ENCODE assay signal across 11 cellular contexts in genomic region chr10:70619271-70620019, GRCh38. TPM values are rescaled to one million over a fixed set of nuclear protein-coding genes. Genes with fewer than 3 reads are reported as not detected.
DNase-seq lines count a peak whose midpoint lies in the region; ATAC-seq and TF ChIP-seq lines count a peak whose summit lies in the region.
"Had no signal": no experiment of that assay in that cellular context is flagged by ENCODE, and none has a peak within 500 bp of the region (broad histone marks: within the 10 kb centered on the region; RNA-seq: fewer than 3 reads in every experiment).

No MANE protein-coding gene starts in this region.

- no peak for DNase-seq in activated CD8-positive, alpha-beta T cell treated with anti-CD3 and anti-CD28 coated beads for 36 hours
- no peak for DNase-seq in activated CD8-positive, alpha-beta T cell treated with anti-CD3 and anti-CD28 coated beads, Interleukin-2, amount 10 ng/mL, durations not matched to agents 7 days and 5 days
- DNase-seq in MV-4-11 (lab: John Stamatoyannopoulos, UW) (peak; percentile 26), trophoblast cell (peak; percentile 38 to 77), ecto neural progenitor cell (ENCODE audit: low spot score) (no peak)
- DNase-seq in central memory CD8-positive, alpha-beta T cell (ENCODE audit: low spot score in 2 of 2): no peak
- DNase-seq: activated gamma-delta T cell, naive B cell had no signal

- H3K27me3 ChIP-seq in trophoblast cell (ENCODE audit: insufficient read depth, low read length): no peaks in the 10 kb centered on the region

- WGBS in trophoblast cell (ENCODE audit: extremely low coverage, insufficient coverage, insufficient read length): no CpG with 5 or more reads among the region's 4 CpGs

- H3K27ac ChIP-seq in trophoblast cell (ENCODE audit: low read depth, low read length): no peak overlapping the region

- no peak for ATAC-seq in activated CD8-positive, alpha-beta T cell treated with anti-CD3 and anti-CD28 coated beads for 36 hours
- ATAC-seq in activated CD8-positive, alpha-beta T cell treated with anti-CD3 and anti-CD28 coated beads, Interleukin-2, amount 10 ng/mL, durations not matched to agents 7 days and 5 days: no peak
- ATAC-seq in central memory CD8-positive, alpha-beta T cell (replicated peaks; ENCODE audit: extremely low read depth, poor library complexity, severe bottlenecking): no peak
- ATAC-seq in HG03520 (IDR thresholded peaks at IDR 0.05; ENCODE audit: unreplicated experiment) (no peak), GM19397 (IDR thresholded peaks at IDR 0.05; ENCODE audit: unreplicated experiment) (no peak)

- H4K8ac ChIP-seq in trophoblast cell (ENCODE audit: low read depth, low read length): no peak overlapping the region

- no peak overlapping the region for H3K4ac ChIP-seq in trophoblast cell (ENCODE audit: low read depth, low read length)

- no peak overlapping the region for H2BK120ac ChIP-seq in trophoblast cell (ENCODE audit: insufficient read depth, low read length, poor library complexity)

- CTCF ChIA-PET in activated CD8-positive, alpha-beta T cell treated with anti-CD3 and anti-CD28 coated beads for 36 hours (lab: Charles Lee): interaction anchor here (0.6 to 4.7 kb wide), 22 partner anchors 9 to 203 kb away, joined by 3 to 26 read pairs (median 3); partner anchors contain the start of gene PRF1
- CTCF ChIA-PET in activated CD8-positive, alpha-beta T cell treated with anti-CD3 and anti-CD28 coated beads, Interleukin-2, amount 10 ng/mL, durations not matched to agents 7 days and 5 days (lab: Charles Lee): interaction anchor here (0.7 to 3.5 kb wide), 23 partner anchors 8 to 449 kb away, joined by 3 to 18 read pairs (median 4); partner anchors contain the start of gene PRF1

- intact Hi-C loops in activated CD8-positive, alpha-beta T cell treated with anti-CD3 and anti-CD28 coated beads for 36 hours (cut with micrococcal nuclease): loop anchor here (2.0 to 10.0 kb wide), 2 partner anchors 65 to 139 kb away; no protein-coding TSS in a partner anchor

- no peak overlapping the region for H4K12ac ChIP-seq in trophoblast cell (ENCODE audit: low read depth, low read length)

- no peak overlapping the region for H3K4me2 ChIP-seq in trophoblast cell (ENCODE audit: low read length)

- no peaks in the 10 kb centered on the region for H3K27me3 Mint-ChIP-seq in activated CD8-positive, alpha-beta T cell treated with anti-CD3 and anti-CD28 coated beads for 36 hours
- no peaks in the 10 kb centered on the region for H3K27me3 Mint-ChIP-seq in activated CD8-positive, alpha-beta T cell treated with anti-CD3 and anti-CD28 coated beads, Interleukin-2, amount 10 ng/mL, durations not matched to agents 7 days and 5 days (ENCODE audit: low read depth)
- H3K27me3 Mint-ChIP-seq in central memory CD8-positive, alpha-beta T cell: no peaks in the 10 kb centered on the region

- H3K27ac Mint-ChIP-seq in activated CD8-positive, alpha-beta T cell treated with anti-CD3 and anti-CD28 coated beads for 36 hours: peak overlapping the region; percentile 81
- H3K27ac Mint-ChIP-seq in activated CD8-positive, alpha-beta T cell treated with anti-CD3 and anti-CD28 coated beads, Interleukin-2, amount 10 ng/mL, durations not matched to agents 7 days and 5 days: no peak overlapping the region
- peak overlapping the region; percentile 49 for H3K27ac Mint-ChIP-seq in central memory CD8-positive, alpha-beta T cell (ENCODE audit: low read depth)
- H3K27ac Mint-ChIP-seq: IgD-negative memory B cell, naive B cell had no signal

- no peaks in the 10 kb centered on the region for H3K4me1 ChIP-seq in trophoblast cell (ENCODE audit: control insufficient read depth in 1 of 2, insufficient read depth in 2 of 2, low read length in 2 of 2)

- no peak overlapping the region for H2BK5ac ChIP-seq in trophoblast cell (ENCODE audit: low read depth, low read length, poor library complexity)

- H3K4me3 Mint-ChIP-seq in activated CD8-positive, alpha-beta T cell treated with anti-CD3 and anti-CD28 coated beads for 36 hours: no peak overlapping the region
- no peak overlapping the region for H3K4me3 Mint-ChIP-seq in activated CD8-positive, alpha-beta T cell treated with anti-CD3 and anti-CD28 coated beads, Interleukin-2, amount 10 ng/mL, durations not matched to agents 7 days and 5 days
- no peak overlapping the region for H3K4me3 Mint-ChIP-seq in central memory CD8-positive, alpha-beta T cell
- H3K4me3 Mint-ChIP-seq: IgD-negative memory B cell, naive B cell had no signal

- TF ChIP-seq CTCF in activated CD8-positive, alpha-beta T cell treated with anti-CD3 and anti-CD28 coated beads for 36 hours (IDR thresholded peaks at IDR 0.05): peak; percentile 82

- no peak overlapping the region for H4K91ac ChIP-seq in trophoblast cell (ENCODE audit: low read depth, low read length)

- H3K4me3 ChIP-seq in trophoblast cell (ENCODE audit: low read depth, low read length): no peak overlapping the region

- H2AFZ ChIP-seq in trophoblast cell (ENCODE audit: insufficient read depth, low read length, poor library complexity): no peak overlapping the region

- H3K23ac ChIP-seq in trophoblast cell (ENCODE audit: low read length): no peak overlapping the region

- H3K18ac ChIP-seq in trophoblast cell (ENCODE audit: low read length): no peak overlapping the region

- H3K9me3 ChIP-seq in trophoblast cell (ENCODE audit: insufficient read depth, low read depth, low read length): peaks cover 2% of the 10 kb centered on the region

- H2BK12ac ChIP-seq in trophoblast cell (ENCODE audit: low read length): no peak overlapping the region

- no peak overlapping the region for H3K9ac ChIP-seq in trophoblast cell (ENCODE audit: low read length)

- H3K14ac ChIP-seq in trophoblast cell (ENCODE audit: low read length): no peak overlapping the region

- H3K36me3 Mint-ChIP-seq in activated CD8-positive, alpha-beta T cell treated with anti-CD3 and anti-CD28 coated beads for 36 hours (ENCODE audit: low read depth): no peaks in the 10 kb centered on the region
- peaks cover 2% of the 10 kb centered on the region for H3K36me3 Mint-ChIP-seq in activated CD8-positive, alpha-beta T cell treated with anti-CD3 and anti-CD28 coated beads, Interleukin-2, amount 10 ng/mL, durations not matched to agents 7 days and 5 days (ENCODE audit: low read depth)
- H3K36me3 Mint-ChIP-seq in central memory CD8-positive, alpha-beta T cell (ENCODE audit: insufficient read depth): peaks cover 4% of the 10 kb centered on the region

- H2AK5ac ChIP-seq in trophoblast cell (ENCODE audit: low read length): no peak overlapping the region

- POLR2A ChIA-PET in activated CD8-positive, alpha-beta T cell treated with anti-CD3 and anti-CD28 coated beads for 36 hours (lab: Charles Lee): interaction anchor here (1.0 to 1.8 kb wide), 4 partner anchors 16 to 53 kb away, joined by 3 to 6 read pairs (median 4); partner anchors contain the start of genes ADAMTS14 and PRF1
- POLR2A ChIA-PET in activated CD8-positive, alpha-beta T cell treated with anti-CD3 and anti-CD28 coated beads, Interleukin-2, amount 10 ng/mL, durations not matched to agents 7 days and 5 days (lab: Charles Lee): interaction anchor here (1.5 kb wide), 1 partner anchor 43 kb away, joined by 4 read pairs; no protein-coding TSS in a partner anchor

- no peaks in the 10 kb centered on the region for H3K79me1 ChIP-seq in trophoblast cell (ENCODE audit: low read length)

- H3K4me1 Mint-ChIP-seq in activated CD8-positive, alpha-beta T cell treated with anti-CD3 and anti-CD28 coated beads for 36 hours (ENCODE audit: low read depth): peaks cover 47% of the 10 kb centered on the region
- H3K4me1 Mint-ChIP-seq in activated CD8-positive, alpha-beta T cell treated with anti-CD3 and anti-CD28 coated beads, Interleukin-2, amount 10 ng/mL, durations not matched to agents 7 days and 5 days (ENCODE audit: low read depth): peaks cover 46% of the 10 kb centered on the region
- peaks cover 45% of the 10 kb centered on the region for H3K4me1 Mint-ChIP-seq in central memory CD8-positive, alpha-beta T cell

- peaks cover 2% of the 10 kb centered on the region for H3K9me3 Mint-ChIP-seq in activated CD8-positive, alpha-beta T cell treated with anti-CD3 and anti-CD28 coated beads for 36 hours
- H3K9me3 Mint-ChIP-seq in activated CD8-positive, alpha-beta T cell treated with anti-CD3 and anti-CD28 coated beads, Interleukin-2, amount 10 ng/mL, durations not matched to agents 7 days and 5 days (ENCODE audit: insufficient read depth): no peaks in the 10 kb centered on the region
- H3K9me3 Mint-ChIP-seq in central memory CD8-positive, alpha-beta T cell: no peaks in the 10 kb centered on the region

- H3K79me2 ChIP-seq in trophoblast cell (ENCODE audit: control insufficient read depth, insufficient read depth, low read length, poor library complexity): no peaks in the 10 kb centered on the region

- H3K36me3 ChIP-seq in trophoblast cell (ENCODE audit: control insufficient read depth in 1 of 2, insufficient read depth in 2 of 2, low read length in 2 of 2): no peaks in the 10 kb centered on the region

RNA-seq across cellular contexts. Expression of gene PRF1, which starts 16.9 kb away (rescaled TPM):
- total RNA-seq in activated CD8-positive, alpha-beta T cell treated with anti-CD3 and anti-CD28 coated beads for 36 hours: 100 to 1,000 TPM; 107 to 113 TPM
- 100 to 1,000 TPM; 265 to 272 TPM for total RNA-seq in activated CD8-positive, alpha-beta T cell treated with anti-CD3 and anti-CD28 coated beads, Interleukin-2, amount 10 ng/mL, durations not matched to agents 7 days and 5 days
- polyA plus RNA-seq in trophoblast cell (2013): not detected in 2 replicates

RNA-seq across cellular contexts. Expression of gene ADAMTS14, which starts 52.9 kb away (rescaled TPM):
- total RNA-seq in activated CD8-positive, alpha-beta T cell treated with anti-CD3 and anti-CD28 coated beads for 36 hours: under 1 TPM; 0.16 to 0.25 TPM
- under 1 TPM in 1 of 2 experiments, not detected in 1; 0.05 TPM for total RNA-seq in activated CD8-positive, alpha-beta T cell treated with anti-CD3 and anti-CD28 coated beads, Interleukin-2, amount 10 ng/mL, durations not matched to agents 7 days and 5 days
- polyA plus RNA-seq in trophoblast cell (2013): 0.01 TPM in 2 replicates
- polyA plus RNA-seq: IgD-negative memory B cell had no signal

Comparison
In these comparisons a context has a peak if more than half of its experiments do, and no peak if none do; other contexts are left out.
1. DNase-seq: peak in MV-4-11 (single experiment) and trophoblast cell (2 of 2); none in activated CD8-positive, alpha-beta T cell treated with anti-CD3 and anti-CD28 coated beads for 36 hours (single experiment), activated CD8-positive, alpha-beta T cell treated with anti-CD3 and anti-CD28 coated beads, Interleukin-2, amount 10 ng/mL, durations not matched to agents 7 days and 5 days (single experiment), central memory CD8-positive, alpha-beta T cell (0 of 2) and ecto neural progenitor cell (single experiment).